Comparison of ENCODE assay signal across 7 cellular contexts in the genomic region with DNA sequence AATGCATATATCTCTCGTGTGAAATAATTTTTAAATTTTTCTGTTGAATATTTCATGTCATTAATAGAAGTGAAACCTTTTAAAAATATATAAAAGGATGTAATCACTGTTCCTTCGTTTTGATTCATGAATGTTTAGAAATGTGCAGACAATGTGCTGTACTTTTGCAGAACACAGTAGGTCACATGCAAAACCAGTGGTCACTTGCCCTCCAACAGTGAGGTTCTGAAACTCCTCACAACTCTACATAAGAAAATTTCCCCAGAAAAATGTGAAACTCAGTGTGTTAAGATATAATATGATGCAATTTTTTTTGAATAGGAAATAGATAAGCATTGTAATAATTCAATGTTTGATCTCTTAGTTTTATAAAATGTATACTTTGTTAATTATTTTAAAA.
DNase-seq lines count a peak whose midpoint lies in the region; ATAC-seq and FAIRE-seq lines count a peak whose summit lies in the region.
"Not testable (repeated sequence)": the region's sequence is repeated elsewhere in the genome, so short reads cannot be mapped to it uniquely, and the experiment has no call there.

No MANE protein-coding gene starts in this region.

- DNase-seq in GM18507 (ENCODE audit: extremely low spot score, insufficient read length, low read depth): not testable (repeated sequence)

- ATAC-seq in GM18907 (IDR thresholded peaks at IDR 0.05; ENCODE audit: unreplicated experiment) (peak; percentile 85), GM21423 (IDR thresholded peaks at IDR 0.05; ENCODE audit: unreplicated experiment) (peak; percentile 72), HG02610 (IDR thresholded peaks at IDR 0.05; ENCODE audit: unreplicated experiment) (peak; percentile 90), HG02973 (IDR thresholded peaks at IDR 0.05; ENCODE audit: unreplicated experiment) (peak; percentile 87), HG03354 (IDR thresholded peaks at IDR 0.05; ENCODE audit: poor library complexity, severe bottlenecking, unreplicated experiment) (peak; percentile 86), HG03565 (IDR thresholded peaks at IDR 0.05; ENCODE audit: unreplicated experiment) (peak; percentile 88)

- peak; percentile 73 for FAIRE-seq in GM18507 (lab: Jason Lieb, UNC)
